Comparison of ENCODE assay signal across 11 cellular contexts in genomic region chr4:109254845-109255244, GRCh38. TPM values are rescaled to one million over a fixed set of nuclear protein-coding genes. Genes with fewer than 3 reads are reported as not detected.
"Had no signal": no experiment of that assay in that cellular context is flagged by ENCODE, and none has a peak within 500 bp of the region (broad histone marks: within the 10 kb centered on the region; RNA-seq: fewer than 3 reads in every experiment).

No MANE protein-coding gene starts in this region.

- H3K9ac ChIP-seq: GM23248 had no signal

- ATAC-seq: GM23338, HCT116 had no signal

- DNase-seq: GM23248, GOT3, H7, H9, HCEC 1CT, HFFc6 had no signal

- H3K9me3 ChIP-seq: HAP-1 had no signal

- H3K4me3 ChIP-seq: GM23248, GM23338, HAP-1 had no signal

- H3K27ac ChIP-seq: GM23248 had no signal

- H3K4me2 ChIP-seq: GM23338 had no signal

- H3K4me1 ChIP-seq: HAP-1 had no signal

- H3K36me3 ChIP-seq: HAP-1 had no signal

- H2AFZ ChIP-seq: GM23248, GM23338 had no signal

- FAIRE-seq: H1, H54 had no signal

RNA-seq across cellular contexts. Expression of gene COL25A1, which starts 47.6 kb away (rescaled TPM):
- total RNA-seq: GM23248, HFFc6 had no signal
